11 cellular contexts compared by ENCODE assay signal in the genomic region with DNA sequence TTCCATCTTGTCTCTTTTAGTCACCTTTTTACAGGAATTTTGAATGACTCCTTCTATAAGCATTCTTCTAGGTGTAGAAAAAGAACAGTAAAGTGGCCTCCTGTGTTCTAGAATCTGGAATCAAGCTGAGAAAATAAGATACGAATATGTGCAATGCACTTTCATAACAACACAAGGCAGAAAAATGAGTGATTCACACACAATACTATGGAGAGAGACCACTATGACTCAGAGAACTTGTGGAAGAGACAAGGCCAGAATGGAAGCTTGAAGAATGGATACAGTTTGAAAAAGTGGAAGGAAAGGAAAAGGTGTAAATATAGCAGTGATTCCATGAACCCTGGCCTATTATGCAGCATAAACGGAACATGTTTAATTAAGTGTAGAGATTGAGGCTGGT. TPM values are rescaled to one million over a fixed set of nuclear protein-coding genes. Genes with fewer than 3 reads are reported as not detected.
A peak's percentile ranks its signal among the peaks of the same experiment; 100 is the strongest.
DNase-seq lines count a peak whose midpoint lies in the region; ATAC-seq, FAIRE-seq and TF ChIP-seq lines count a peak whose summit lies in the region.
"Had no signal": no experiment of that assay in that cellular context is flagged by ENCODE, and none has a peak within 500 bp of the region (broad histone marks: within the 10 kb centered on the region; RNA-seq: fewer than 3 reads in every experiment).

No MANE protein-coding gene starts in this region.

- H3K9me3 ChIP-seq in DND-41 (ENCODE audit: insufficient read depth, low read length, severe bottlenecking) (no peaks in the 10 kb centered on the region), KOPT-K1 (ENCODE audit: insufficient read depth, low read length, poor library complexity, severe bottlenecking) (no peaks in the 10 kb centered on the region), adipocyte (ENCODE audit: control insufficient read depth, low read length) (peaks cover under 1% of the 10 kb centered on the region)

- H3K36me3 ChIP-seq in DND-41 (ENCODE audit: insufficient read depth, low read length) (no peaks in the 10 kb centered on the region), KOPT-K1 (ENCODE audit: insufficient read depth, low read length) (no peaks in the 10 kb centered on the region), adipocyte (ENCODE audit: control insufficient read depth, insufficient read depth, low read length, severe bottlenecking) (no peaks in the 10 kb centered on the region), kidney epithelial cell (ENCODE audit: control insufficient read depth, insufficient read depth, low read length) (no peaks in the 10 kb centered on the region)

- peak overlapping the region; percentile 71 for H3K4me2 ChIP-seq in DND-41 (ENCODE audit: insufficient read depth, low read length)

- TF ChIP-seq CTCF in DND-41 (IDR thresholded peaks at IDR 0.05; ENCODE audit: borderline replicate concordance, extremely low read depth, low read length, poor library complexity, severe bottlenecking) (no peak), kidney epithelial cell (IDR thresholded peaks at IDR 0.05; ENCODE audit: insufficient read depth, low read length, poor library complexity, severe bottlenecking) (no peak)

- H3K4me1 ChIP-seq in DND-41 (ENCODE audit: insufficient read depth, low read length) (peaks cover 43% of the 10 kb centered on the region), adipocyte (ENCODE audit: control insufficient read depth, insufficient read depth, low read length) (peaks cover 21% of the 10 kb centered on the region)

- H3K27me3 ChIP-seq in DND-41 (ENCODE audit: insufficient read depth, low read length, poor library complexity) (no peaks in the 10 kb centered on the region), adipocyte (replicated peaks; ENCODE audit: control insufficient read depth, insufficient read depth, low read length) (no peaks in the 10 kb centered on the region), kidney epithelial cell (ENCODE audit: control insufficient read depth, insufficient read depth, low read length) (no peaks in the 10 kb centered on the region)

- peak overlapping the region; percentile 80 for H2AFZ ChIP-seq in DND-41 (ENCODE audit: low read depth, low read length)

- ATAC-seq in DND-41 (ENCODE audit: insufficient read depth, low read depth) = no peak
- ATAC-seq: activated CD4-positive, CD25-positive, alpha-beta regulatory T cell treated with anti-CD3 and anti-CD28 coated beads, Interleukin-2, amount 50 U/mL, for 24 hours had no signal

- no peaks in the 10 kb centered on the region for H3K79me2 ChIP-seq in DND-41 (ENCODE audit: insufficient read depth, low read length)

- FAIRE-seq in GM12891 (lab: Jason Lieb, UNC) = no peak

- H3K4me3 ChIP-seq in DND-41 (ENCODE audit: low read depth in 1 of 2, low read length in 2 of 2) (peak overlapping the region in 1 of 2 experiments; percentile 48; a peak in 1 of 4 replicates), adipocyte (ENCODE audit: low read length) (peak overlapping the region; percentile 24), kidney epithelial cell (ENCODE audit: low read depth, low read length) (no peak overlapping the region)

- H3K27ac ChIP-seq in DND-41 (ENCODE audit: low read length) (peak overlapping the region; percentile 75), KOPT-K1 (ENCODE audit: low read depth, low read length, poor library complexity, severe bottlenecking) (peak overlapping the region; percentile 60)

- H4K20me1 ChIP-seq in DND-41 (ENCODE audit: insufficient read depth, low read length) = no peaks in the 10 kb centered on the region

- H3K9ac ChIP-seq in DND-41 (ENCODE audit: low read depth, low read length) (peak overlapping the region; percentile 48), adipocyte (ENCODE audit: low read length) (peak overlapping the region; percentile 44)

- TF ChIP-seq POLR2A in GM12891 (IDR thresholded peaks at IDR 0.05; ENCODE audit: low read depth, low read length) = no peak

- DNase-seq in DND-41 = no peak
- peak; percentile 64 for DNase-seq in adipocyte (ENCODE audit: low read depth)
- peak; percentile 31 for DNase-seq in kidney epithelial cell (ENCODE audit: low read depth)
- DNase-seq in NCI-H146 treated with DMSO at 0.1 percent for 48 hours (lab: John Stamatoyannopoulos, UW; ENCODE audit: unreplicated experiment) = no peak
- DNase-seq in GM12891 (ENCODE audit: insufficient read length, low spot score) = no peak
- DNase-seq in NCI-H524 treated with DMSO at 0.1 percent for 48 hours (lab: John Stamatoyannopoulos, UW) = no peak
- DNase-seq in NCI-H1048 (lab: John Stamatoyannopoulos, UW) = no peak
- DNase-seq: caudate nucleus, occipital lobe had no signal

TF ChIP-seq in GM12891, 5 proteins besides CTCF, POLR2A, EP300 and RAD21:
- TF ChIP-seq POLR2AphosphoS5 (IDR thresholded peaks at IDR 0.05; ENCODE audit: low read depth, low read length) = no peak
- TF ChIP-seq TAF1 (IDR thresholded peaks at IDR 0.05; ENCODE audit: low read depth, low read length) = no peak
- no peak for TF ChIP-seq POU2F2 (IDR thresholded peaks at IDR 0.05; ENCODE audit: low read depth, low read length)
- no peak for TF ChIP-seq PAX5 (IDR thresholded peaks at IDR 0.05; ENCODE audit: insufficient read depth, low read length, severe bottlenecking)
- no peak for TF ChIP-seq SPI1 (IDR thresholded peaks at IDR 0.05; ENCODE audit: low read depth, low read length)

RNA-seq across cellular contexts. Expression of gene SAMSN1, which starts 57.1 kb away (rescaled TPM):
- 0.04 and 0.14 TPM in 2 replicates for total RNA-seq in kidney epithelial cell
- polyA plus RNA-seq in GM12891 (2012; ENCODE audit: low read depth, missing spikeins) = 61.8 TPM

Comparison
In these comparisons a context has a peak if more than half of its experiments do, and no peak if none do; other contexts are left out.
1. DNase-seq: peak in adipocyte (single experiment) and kidney epithelial cell (single experiment); none in DND-41 (single experiment), NCI-H146 treated with DMSO at 0.1 percent for 48 hours (single experiment), GM12891 (single experiment), NCI-H524 treated with DMSO at 0.1 percent for 48 hours (single experiment) and NCI-H1048 (single experiment).